Comparison of ENCODE assay signal across 29 cellular contexts in the genomic region with DNA sequence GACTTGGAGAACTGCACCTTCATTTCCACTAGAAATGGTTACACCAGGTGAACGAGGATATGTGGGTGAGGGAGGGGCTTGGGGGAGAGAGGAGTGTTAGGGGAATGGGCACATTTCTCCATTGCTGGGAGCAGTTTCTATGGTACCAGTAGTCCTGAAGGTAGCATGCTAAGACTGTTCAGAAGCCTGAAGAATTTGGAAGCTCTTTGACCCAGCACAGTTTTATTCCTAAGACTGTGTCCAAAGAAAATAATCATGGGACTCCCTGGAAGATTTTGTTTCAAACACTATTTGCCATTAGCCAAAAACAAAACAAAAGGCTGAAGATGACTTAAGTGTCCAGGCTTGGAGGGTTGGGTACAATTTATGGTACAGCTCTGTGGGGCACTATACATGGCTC. TPM values are rescaled to one million over a fixed set of nuclear protein-coding genes. Genes with fewer than 3 reads are reported as not detected.
DNase-seq lines count a peak whose midpoint lies in the region; ATAC-seq and TF ChIP-seq lines count a peak whose summit lies in the region.
"Had no signal": no experiment of that assay in that cellular context is flagged by ENCODE, and none has a peak within 500 bp of the region (broad histone marks: within the 10 kb centered on the region; RNA-seq: fewer than 3 reads in every experiment).

No MANE protein-coding gene starts in this region.

- peaks cover 5% of the 10 kb centered on the region for H3K4me1 ChIP-seq in CD4-positive, CD25-positive, alpha-beta regulatory T cell (ENCODE audit: control insufficient read depth, insufficient read depth, low read length, poor library complexity, severe bottlenecking)
- H3K4me1 ChIP-seq: prostate gland, stomach had no signal

- H3K27ac ChIP-seq in CD4-positive, CD25-positive, alpha-beta regulatory T cell (ENCODE audit: insufficient read depth, low read length, poor library complexity, severe bottlenecking), result peak overlapping the region; percentile 20
- H3K27ac ChIP-seq: 22Rv1, esophagus muscularis mucosa, SJCRH30, skin epidermis, stomach had no signal

- H3K36me3 Mint-ChIP-seq in T-helper 2 cell treated with Interferon-gamma antibody and Interleukin-4, amounts not matched to agents 5 μg/mL and 100 μg/mL, for 36 hours (ENCODE audit: low read depth), result peaks cover 45% of the 10 kb centered on the region
- peaks cover 23% of the 10 kb centered on the region for H3K36me3 Mint-ChIP-seq in CD4-positive, CD25-positive, alpha-beta regulatory T cell
- peaks cover 48% of the 10 kb centered on the region for H3K36me3 Mint-ChIP-seq in activated B cell treated with CpG ODN at 0.5 μM for 24 hours (ENCODE audit: low read depth)
- peaks cover 9% of the 10 kb centered on the region for H3K36me3 Mint-ChIP-seq in memory B cell
- H3K36me3 Mint-ChIP-seq: type B pancreatic cell had no signal

- TF ChIP-seq CTCF in activated B cell treated with CpG ODN at 0.5 μM for 24 hours (IDR thresholded peaks at IDR 0.05), result no peak

- no peaks in the 10 kb centered on the region for H3K27me3 ChIP-seq in CD4-positive, CD25-positive, alpha-beta regulatory T cell (ENCODE audit: control insufficient read depth, insufficient read depth, low read length)
- H3K27me3 ChIP-seq: gastrocnemius medialis, SJCRH30, stomach had no signal

- DNase-seq in T-helper 2 cell treated with Interferon-gamma antibody and Interleukin-4, amounts not matched to agents 5 μg/mL and 100 μg/mL, for 36 hours (ENCODE audit: low spot score), result no peak
- DNase-seq in T-helper 2 cell (no peak), activated B cell treated with CpG ODN at 0.5 μM for 24 hours (no peak), memory B cell (ENCODE audit: low spot score in 2 of 2) (no peak)
- no peak for DNase-seq in CD4-positive, CD25-positive, alpha-beta regulatory T cell
- DNase-seq in stimulated activated CD4-positive, alpha-beta T cell treated with anti-CD3 and anti-CD28 coated beads, Interleukin-2, amount 100 ng/mL, for 24 hours, result no peak
- DNase-seq in NK-92 treated with Interleukin-12 subunit alpha and Interleukin-12 subunit beta, amount 100 ng/mL, for 24 hours (lab: John Stamatoyannopoulos, UW), result no peak
- DNase-seq: activated CD4-positive, CD25-positive, alpha-beta regulatory T cell; activated effector memory CD4-positive, alpha-beta T cell treated with anti-CD3 and anti-CD28 coated beads, Interleukin-2, amount 50 U/mL, for 16 hours; amniotic stem cell; Calu3; effector CD4-positive, alpha-beta T cell; EL; gastrocnemius medialis; kidney glomerular epithelial cell; NCI-H1048; NCI-H1930; NCI-H2227 treated with DMSO at 0.1 percent for 48 hours; NCI-H82; SJCRH30; stimulated activated CD4-positive, alpha-beta T cell treated with anti-CD3 and anti-CD28 coated beads, Interleukin-2, amount 100 ng/mL, for 48 hours; stomach had no signal

- H3K4me1 Mint-ChIP-seq in T-helper 2 cell treated with Interferon-gamma antibody and Interleukin-4, amounts not matched to agents 5 μg/mL and 100 μg/mL, for 36 hours (ENCODE audit: low read depth), result peaks cover 22% of the 10 kb centered on the region
- H3K4me1 Mint-ChIP-seq in CD4-positive, CD25-positive, alpha-beta regulatory T cell, result peaks cover 14 to 59% (median 43%) of the 10 kb centered on the region in 4 donors
- H3K4me1 Mint-ChIP-seq in activated B cell treated with CpG ODN at 0.5 μM for 24 hours (peaks cover 67% of the 10 kb centered on the region), memory B cell (peaks cover 40% of the 10 kb centered on the region)

- H3K27ac Mint-ChIP-seq in T-helper 2 cell treated with Interferon-gamma antibody and Interleukin-4, amounts not matched to agents 5 μg/mL and 100 μg/mL, for 36 hours, result peak overlapping the region; percentile 51
- peak overlapping the region in 2 of 3 donors; percentile 87 to 88 for H3K27ac Mint-ChIP-seq in CD4-positive, CD25-positive, alpha-beta regulatory T cell
- H3K27ac Mint-ChIP-seq in activated B cell treated with CpG ODN at 0.5 μM for 24 hours, result peak overlapping the region; percentile 14
- peak overlapping the region; percentile 54 for H3K27ac Mint-ChIP-seq in memory B cell
- H3K27ac Mint-ChIP-seq: type B pancreatic cell had no signal

- no peak for ATAC-seq in CD4-positive, CD25-positive, alpha-beta regulatory T cell (ENCODE audit: low read depth in 2 of 2)
- ATAC-seq in activated B cell treated with CpG ODN at 0.5 μM for 24 hours (ENCODE audit: low read depth), result no peak
- ATAC-seq in memory B cell (ENCODE audit: low read depth), result no peak
- no peak for ATAC-seq in HG02623 (IDR thresholded peaks at IDR 0.05; ENCODE audit: unreplicated experiment)
- ATAC-seq: gastrocnemius medialis, HCT116 had no signal

- POLR2A ChIA-PET in activated B cell treated with CpG ODN at 0.5 μM for 24 hours (lab: Charles Lee), result interaction anchor here (0.5 to 0.6 kb wide), 3 partner anchors 28 to 1191 kb away, joined by 3 to 7 read pairs (median 4); no protein-coding TSS in a partner anchor

- H3K27me3 Mint-ChIP-seq in T-helper 2 cell treated with Interferon-gamma antibody and Interleukin-4, amounts not matched to agents 5 μg/mL and 100 μg/mL, for 36 hours (ENCODE audit: low read depth), result no peaks in the 10 kb centered on the region
- no peaks in the 10 kb centered on the region for H3K27me3 Mint-ChIP-seq in CD4-positive, CD25-positive, alpha-beta regulatory T cell
- H3K27me3 Mint-ChIP-seq in activated B cell treated with CpG ODN at 0.5 μM for 24 hours, result no peaks in the 10 kb centered on the region
- H3K27me3 Mint-ChIP-seq in memory B cell, result no peaks in the 10 kb centered on the region
- H3K27me3 Mint-ChIP-seq: type B pancreatic cell had no signal

- H3K36me3 ChIP-seq in CD4-positive, CD25-positive, alpha-beta regulatory T cell (ENCODE audit: control insufficient read depth, insufficient read depth, low read length), result peaks cover 41% of the 10 kb centered on the region
- H3K36me3 ChIP-seq: prostate gland, SJCRH30 had no signal

- H3K4me3 ChIP-seq in CD4-positive, CD25-positive, alpha-beta regulatory T cell (ENCODE audit: low read depth, low read length), result no peak overlapping the region
- H3K4me3 ChIP-seq: esophagus muscularis mucosa, gastrocnemius medialis, prostate gland, SJCRH30, skin epidermis, stomach had no signal

- intact Hi-C loops in activated B cell treated with CpG ODN at 0.5 μM for 24 hours (cut with micrococcal nuclease), result no loop called here

- H3K4me3 Mint-ChIP-seq in T-helper 2 cell treated with Interferon-gamma antibody and Interleukin-4, amounts not matched to agents 5 μg/mL and 100 μg/mL, for 36 hours, result no peak overlapping the region
- H3K4me3 Mint-ChIP-seq in CD4-positive, CD25-positive, alpha-beta regulatory T cell, result no peak overlapping the region
- H3K4me3 Mint-ChIP-seq in activated B cell treated with CpG ODN at 0.5 μM for 24 hours, result no peak overlapping the region
- no peak overlapping the region for H3K4me3 Mint-ChIP-seq in memory B cell
- H3K4me3 Mint-ChIP-seq: type B pancreatic cell had no signal

- CTCF ChIA-PET in activated B cell treated with CpG ODN at 0.5 μM for 24 hours (lab: Charles Lee), result no interaction called here

- no peaks in the 10 kb centered on the region for H3K9me3 Mint-ChIP-seq in T-helper 2 cell treated with Interferon-gamma antibody and Interleukin-4, amounts not matched to agents 5 μg/mL and 100 μg/mL, for 36 hours
- H3K9me3 Mint-ChIP-seq in CD4-positive, CD25-positive, alpha-beta regulatory T cell, result no peaks in the 10 kb centered on the region
- H3K9me3 Mint-ChIP-seq in activated B cell treated with CpG ODN at 0.5 μM for 24 hours (no peaks in the 10 kb centered on the region), memory B cell (no peaks in the 10 kb centered on the region)
- H3K9me3 Mint-ChIP-seq: type B pancreatic cell had no signal

- H3K9me3 ChIP-seq in CD4-positive, CD25-positive, alpha-beta regulatory T cell (ENCODE audit: control insufficient read depth in 2 of 2, low read length in 2 of 2), result no peaks in the 10 kb centered on the region
- H3K9me3 ChIP-seq: esophagus muscularis mucosa, gastrocnemius medialis, prostate gland, SJCRH30, stomach had no signal

RNA-seq across cellular contexts. Expression of a gene that starts 32.1 kb away (rescaled TPM):
- total RNA-seq in CD4-positive, CD25-positive, alpha-beta regulatory T cell, result 179 TPM
- polyA plus RNA-seq in CD4-positive, CD25-positive, alpha-beta regulatory T cell, result 100 to 1,000 TPM; 125 to 184 (median 154) TPM
- 294 and 328 TPM in 2 replicates for total RNA-seq in activated B cell treated with CpG ODN at 0.5 μM for 24 hours

Comparison
In these comparisons a context has a peak if more than half of its experiments do, and no peak if none do; other contexts are left out.
1. H3K27ac Mint-ChIP-seq: peak in every context shown above with its lines; median percentile 88 in CD4-positive, CD25-positive, alpha-beta regulatory T cell; 54 in memory B cell; 51 in T-helper 2 cell treated with Interferon-gamma antibody and Interleukin-4, amounts not matched to agents 5 μg/mL and 100 μg/mL, for 36 hours; 14 in activated B cell treated with CpG ODN at 0.5 μM for 24 hours.